ENCODE assay signal across 12 cellular contexts in the genomic region with DNA sequence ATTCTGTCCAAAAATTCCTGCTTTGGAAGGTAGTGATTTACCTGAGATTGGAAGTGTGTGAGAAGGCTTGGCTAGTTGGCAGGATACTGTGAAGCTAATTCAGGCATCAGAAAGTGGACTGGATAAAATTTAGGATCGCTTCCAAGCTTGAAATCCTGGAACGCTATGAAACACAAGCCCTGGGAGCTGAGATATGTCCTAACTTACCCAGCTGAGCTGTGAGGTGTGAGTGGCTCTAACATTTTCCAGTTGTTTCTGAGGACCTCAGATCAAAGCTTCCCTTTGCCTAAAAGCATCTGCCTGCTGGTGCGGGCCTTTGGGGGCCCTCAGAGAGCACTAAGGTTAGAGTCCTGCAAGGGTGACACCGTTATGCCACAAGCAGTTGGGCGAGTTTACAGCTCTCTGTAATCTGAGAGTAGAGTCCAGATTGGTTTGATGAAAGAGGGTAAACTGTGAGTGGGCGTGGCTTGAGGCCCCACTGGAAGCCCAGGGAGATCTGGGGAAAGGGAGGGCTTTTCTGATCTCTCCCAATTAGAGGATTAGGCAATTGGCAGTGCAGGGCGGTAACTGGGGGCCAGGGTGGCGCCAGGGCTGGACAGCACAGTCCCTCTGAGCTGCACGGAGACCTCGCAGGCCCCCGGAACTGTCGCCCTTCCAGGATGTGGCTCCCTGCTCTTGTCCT.
DNase-seq lines count a peak whose midpoint lies in the region; ATAC-seq and TF ChIP-seq lines count a peak whose summit lies in the region.
"Had no signal": no experiment of that assay in that cellular context is flagged by ENCODE, and none has a peak within 500 bp of the region (broad histone marks: within the 10 kb centered on the region; RNA-seq: fewer than 3 reads in every experiment).

No MANE protein-coding gene starts in this region.

- H4K20me1 ChIP-seq in hepatocyte (ENCODE audit: insufficient read depth, poor library complexity, severe bottlenecking) = no peaks in the 10 kb centered on the region

- no peak overlapping the region for H3K9ac ChIP-seq in muscle layer of colon (ENCODE audit: low read length)

- H3K79me2 ChIP-seq in hepatocyte = no peaks in the 10 kb centered on the region

- peak overlapping the region; percentile 70 for H3K4me2 ChIP-seq in hepatocyte

- TF ChIP-seq CTCF in right atrium auricular region (IDR thresholded peaks at IDR 0.05) (no peak), hepatocyte (IDR thresholded peaks at IDR 0.05; ENCODE audit: poor library complexity) (no peak), A673 (conservative IDR thresholded peaks at IDR 0.05; ENCODE audit: low read depth, low read length) (no peak)

- BruUV-seq in A673 (replicated peaks; lab: Mats Ljungman, UMichigan) = no TSS peak

- H3K36me3 ChIP-seq in right atrium auricular region (no peaks in the 10 kb centered on the region), hepatocyte (replicated peaks; ENCODE audit: insufficient read depth, low read depth) (no peaks in the 10 kb centered on the region), muscle layer of colon (ENCODE audit: insufficient read depth, low read length) (no peaks in the 10 kb centered on the region), A673 (ENCODE audit: insufficient read depth, low read length, poor library complexity, severe bottlenecking) (no peaks in the 10 kb centered on the region)

- H3K27ac ChIP-seq in right atrium auricular region (peak overlapping the region in 1 of 2 donors; percentile 51), hepatocyte (no peak overlapping the region), muscle layer of colon (ENCODE audit: low read depth, low read length) (peak overlapping the region; percentile 24), A673 (ENCODE audit: low read depth, low read length, poor library complexity, severe bottlenecking) (no peak overlapping the region)

- WGBS in hepatocyte (ENCODE audit: low lambda C conversion rate, missing lambda C conversion rate) = 30% methylated on average over 10 of the region's 12 CpGs

- H3K4me1 ChIP-seq in right atrium auricular region (peaks cover 0 to 4% of the 10 kb centered on the region in 2 donors), hepatocyte (ENCODE audit: insufficient read depth) (no peaks in the 10 kb centered on the region), muscle layer of colon (ENCODE audit: insufficient read depth, low read length) (no peaks in the 10 kb centered on the region), A673 (ENCODE audit: insufficient read depth, low read length, poor library complexity, severe bottlenecking) (no peaks in the 10 kb centered on the region)

- H3K9me3 ChIP-seq in right atrium auricular region (no peaks in the 10 kb centered on the region), hepatocyte (ENCODE audit: low read depth) (no peaks in the 10 kb centered on the region), muscle layer of colon (ENCODE audit: low read length) (no peaks in the 10 kb centered on the region), A673 (ENCODE audit: low read depth, low read length, poor library complexity, severe bottlenecking) (no peaks in the 10 kb centered on the region)

- POLR2A ChIA-PET in A673 (lab: Charles Lee; ENCODE audit: low non-redundant PET) = interaction anchor here (0.6 kb wide), 1 partner anchor 27 kb away, joined by 3 read pairs; no protein-coding TSS in a partner anchor

- CTCF ChIA-PET in A673 (lab: Charles Lee) = no interaction called here

- intact Hi-C loops in Right ventricle myocardium superior (cut with DNase I) (no loop called here), A673 (cut with micrococcal nuclease; ENCODE audit: unreplicated experiment) (loop anchor here (2.0 kb wide), 1 partner anchor 73 kb away; the partner anchor contains the start of gene CES1)

- no peaks in the 10 kb centered on the region for H3K9me2 ChIP-seq in hepatocyte (replicated peaks; ENCODE audit: insufficient read depth)

- H3K4me3 ChIP-seq in right atrium auricular region (peak overlapping the region in 1 of 2 donors; percentile 21), hepatocyte (no peak overlapping the region), muscle layer of colon (ENCODE audit: low read depth in 1 of 2, low read length in 2 of 2) (peak overlapping the region in 1 of 2 donors; percentile 35), A673 (ENCODE audit: low read depth, low read length, poor library complexity, severe bottlenecking) (no peak overlapping the region)

- no peak overlapping the region for H2AFZ ChIP-seq in hepatocyte

- peak; percentile 86 for ATAC-seq in Right ventricle myocardium superior (ENCODE audit: poor library complexity)
- ATAC-seq in GM18519 (IDR thresholded peaks at IDR 0.05; ENCODE audit: low FRiP score, unreplicated experiment) = no peak
- no peak for ATAC-seq in HG03025 (IDR thresholded peaks at IDR 0.05; ENCODE audit: low FRiP score, unreplicated experiment)

- no peaks in the 10 kb centered on the region for H3K27me3 ChIP-seq in right atrium auricular region
- H3K27me3 ChIP-seq in hepatocyte = no peaks in the 10 kb centered on the region
- H3K27me3 ChIP-seq in muscle layer of colon (ENCODE audit: control insufficient read depth in 1 of 2, insufficient read depth in 2 of 2, low read length in 2 of 2) = no peaks in the 10 kb centered on the region
- H3K27me3 ChIP-seq in A673 (replicated peaks; ENCODE audit: insufficient read depth, low read depth, low read length, poor library complexity) = no peaks in the 10 kb centered on the region

- DNase-seq in Right ventricle myocardium superior (peak; percentile 64), right atrium auricular region (ENCODE audit: low spot score) (no peak), hepatocyte (ENCODE audit: low spot score) (peak; percentile 40), A673 (ENCODE audit: low spot score) (no peak)
- DNase-seq in activated CD4-positive, alpha-beta T cell treated with anti-CD3 and anti-CD28 coated beads, Interleukin-2, amount 50 U/mL, for 48 hours = no peak
- DNase-seq: activated CD4-positive, CD25-positive, alpha-beta regulatory T cell; activated T-cell treated with anti-CD3 and anti-CD28 coated beads for 4 hours; OCI-M1; stimulated activated CD4-positive, alpha-beta T cell treated with anti-CD3 and anti-CD28 coated beads, Interleukin-15, amount 100 ng/mL, for 24 hours had no signal

Comparison
In these comparisons a context has a peak if more than half of its experiments do, and no peak if none do; other contexts are left out.
1. DNase-seq: peak in Right ventricle myocardium superior (single experiment) and hepatocyte (single experiment); none in right atrium auricular region (single experiment), A673 (single experiment) and activated CD4-positive, alpha-beta T cell treated with anti-CD3 and anti-CD28 coated beads, Interleukin-2, amount 50 U/mL, for 48 hours (0 of 2).